Comparison of ENCODE assay signal across 15 cellular contexts in genomic region chr5:964821-965220, GRCh38. TPM values are rescaled to one million over a fixed set of nuclear protein-coding genes. Genes with fewer than 3 reads are reported as not detected.
DNase-seq lines count a peak whose midpoint lies in the region; TF ChIP-seq lines count a peak whose summit lies in the region.
"Had no signal": no experiment of that assay in that cellular context is flagged by ENCODE, and none has a peak within 500 bp of the region (broad histone marks: within the 10 kb centered on the region; RNA-seq: fewer than 3 reads in every experiment).

No MANE protein-coding gene starts in this region.

- peak overlapping the region; percentile 93 for H3K27ac Mint-ChIP-seq in activated CD4-positive, alpha-beta T cell treated with anti-CD3 and anti-CD28 coated beads, Interleukin-2, amount 10 ng/mL, durations not matched to agents 7 days and 5 days
- H3K27ac Mint-ChIP-seq: CD8-positive, alpha-beta T cell; memory B cell had no signal

- CTCF ChIA-PET in activated CD4-positive, alpha-beta T cell treated with anti-CD3 and anti-CD28 coated beads, Interleukin-2, amount 10 ng/mL, durations not matched to agents 7 days and 5 days (lab: Charles Lee), result interaction anchor here (1.1 kb wide), 1 partner anchor 26 kb away, joined by 3 read pairs; no protein-coding TSS in a partner anchor

- H3K36me3 ChIP-seq in KMS-11 (ENCODE audit: insufficient read depth) (no peaks in the 10 kb centered on the region), esophagus (ENCODE audit: control insufficient read depth in 2 of 2, insufficient read depth in 2 of 2, low read length in 1 of 2) (no peaks in the 10 kb centered on the region), osteoblast (ENCODE audit: insufficient read depth, low read length) (no peaks in the 10 kb centered on the region), spleen (no peaks in the 10 kb centered on the region), tibial artery (no peaks in the 10 kb centered on the region)
- H3K36me3 ChIP-seq: adrenal gland, SJSA1 had no signal

- peaks cover 70% of the 10 kb centered on the region for H3K4me1 Mint-ChIP-seq in activated CD4-positive, alpha-beta T cell treated with anti-CD3 and anti-CD28 coated beads, Interleukin-2, amount 10 ng/mL, durations not matched to agents 7 days and 5 days

- no peaks in the 10 kb centered on the region for H3K9me3 Mint-ChIP-seq in activated CD4-positive, alpha-beta T cell treated with anti-CD3 and anti-CD28 coated beads, Interleukin-2, amount 10 ng/mL, durations not matched to agents 7 days and 5 days
- H3K9me3 Mint-ChIP-seq: CD8-positive, alpha-beta T cell; central memory CD8-positive, alpha-beta T cell; memory B cell had no signal

- peak overlapping the region; percentile 91 for H3K27ac ChIP-seq in KMS-11
- H3K27ac ChIP-seq in esophagus (ENCODE audit: low read depth in 2 of 2, low read length in 1 of 2), result peak overlapping the region; percentile 6 to 48
- H3K27ac ChIP-seq in osteoblast (ENCODE audit: low read depth, low read length), result no peak overlapping the region
- H3K27ac ChIP-seq in spleen, result peak overlapping the region in 3 of 8 donors; percentile 64 to 76 (median 69)
- H3K27ac ChIP-seq in tibial artery, result no peak overlapping the region
- H3K27ac ChIP-seq: SJSA1 had no signal

- peak overlapping the region; percentile 68 for H3K9ac ChIP-seq in KMS-11

- H3K36me3 Mint-ChIP-seq in activated CD4-positive, alpha-beta T cell treated with anti-CD3 and anti-CD28 coated beads, Interleukin-2, amount 10 ng/mL, durations not matched to agents 7 days and 5 days (ENCODE audit: low read depth), result no peaks in the 10 kb centered on the region
- H3K36me3 Mint-ChIP-seq: CD8-positive, alpha-beta T cell; memory B cell had no signal

- POLR2A ChIA-PET in activated CD4-positive, alpha-beta T cell treated with anti-CD3 and anti-CD28 coated beads, Interleukin-2, amount 10 ng/mL, durations not matched to agents 7 days and 5 days (lab: Charles Lee), result no interaction called here

- no peaks in the 10 kb centered on the region; the same call in 1 of the 2 replicates for H3K79me2 ChIP-seq in KMS-11 (ENCODE audit: insufficient read depth, low read depth)
- H3K79me2 ChIP-seq in osteoblast (ENCODE audit: insufficient read depth, low read length), result no peaks in the 10 kb centered on the region

- 84 to 86% methylated on average over 10 of the region's 10 CpGs for WGBS in esophagus, 2 donors
- WGBS in spleen, 5 donors, result 75 to 90% (median 83%) methylated on average over 7 to 10 of the region's 10 CpGs

- no peak for TF ChIP-seq CTCF in KMS-11 (conservative IDR thresholded peaks at IDR 0.05; ENCODE audit: low read depth, low read length)
- no peak for TF ChIP-seq CTCF in osteoblast (IDR thresholded peaks at IDR 0.05; ENCODE audit: extremely low read depth, low read depth, low read length)
- TF ChIP-seq CTCF in spleen (IDR thresholded peaks at IDR 0.05 in 8 of 11, conservative IDR thresholded peaks at IDR 0.05 in 3 of 11), result no peak
- TF ChIP-seq CTCF in tibial artery (IDR thresholded peaks at IDR 0.05), result no peak

- no peak for DNase-seq in activated CD4-positive, alpha-beta T cell treated with anti-CD3 and anti-CD28 coated beads, Interleukin-2, amount 10 ng/mL, durations not matched to agents 7 days and 5 days
- DNase-seq in activated CD4-positive, alpha-beta T cell treated with anti-CD3 and anti-CD28 coated beads, Interleukin-2, amount 50 U/mL, for 4 hours, result no peak
- peak; percentile 51 for DNase-seq in osteoblast (ENCODE audit: insufficient read length, low spot score, missing footprints)
- no peak for DNase-seq in putamen (ENCODE audit: low spot score)
- no peak for DNase-seq in spleen
- no peak for DNase-seq in tibial artery
- DNase-seq: adrenal gland, KBM-7, NCI-H1694 had no signal

- no peaks in the 10 kb centered on the region for H3K27me3 ChIP-seq in KMS-11 (ENCODE audit: insufficient read depth, low read depth)
- H3K27me3 ChIP-seq in esophagus (ENCODE audit: control insufficient read depth in 1 of 2, insufficient read depth in 2 of 2, low read length in 2 of 2), result no peaks in the 10 kb centered on the region
- peaks cover 55% of the 10 kb centered on the region for H3K27me3 ChIP-seq in osteoblast (ENCODE audit: insufficient read depth, low read length)
- H3K27me3 ChIP-seq in spleen (replicated peaks in 1 of 7), result peaks cover 0 to 100% (median 7%) of the 10 kb centered on the region in 7 donors
- peaks cover 0 to 60% of the 10 kb centered on the region in 2 donors for H3K27me3 ChIP-seq in tibial artery

- H3K9me3 ChIP-seq in esophagus (ENCODE audit: control insufficient read depth in 2 of 2, insufficient read depth in 1 of 2, low read depth in 1 of 2, low read length in 1 of 2), result no peaks in the 10 kb centered on the region
- no peaks in the 10 kb centered on the region for H3K9me3 ChIP-seq in osteoblast (ENCODE audit: low read depth, low read length)
- H3K9me3 ChIP-seq in spleen, result no peaks in the 10 kb centered on the region
- no peaks in the 10 kb centered on the region for H3K9me3 ChIP-seq in tibial artery
- H3K9me3 ChIP-seq: adrenal gland, SJSA1 had no signal

- peak overlapping the region; percentile 49 for H3K4me3 Mint-ChIP-seq in activated CD4-positive, alpha-beta T cell treated with anti-CD3 and anti-CD28 coated beads, Interleukin-2, amount 10 ng/mL, durations not matched to agents 7 days and 5 days
- H3K4me3 Mint-ChIP-seq: memory B cell had no signal

- intact Hi-C loops in spleen (cut with DNase I; ENCODE audit: low total_unique reads) (no loop called here), tibial artery (cut with DNase I; ENCODE audit: low total_unique reads) (no loop called here)

- TF ChIP-seq POLR2A in spleen (IDR thresholded peaks at IDR 0.05), result no peak

- H3K4me2 ChIP-seq in KMS-11 (peak overlapping the region; percentile 51), osteoblast (ENCODE audit: insufficient read depth, low read length) (no peak overlapping the region)

- H3K27me3 Mint-ChIP-seq in activated CD4-positive, alpha-beta T cell treated with anti-CD3 and anti-CD28 coated beads, Interleukin-2, amount 10 ng/mL, durations not matched to agents 7 days and 5 days, result peaks cover 27% of the 10 kb centered on the region

- H4K20me1 ChIP-seq in KMS-11 (ENCODE audit: insufficient read depth) (no peaks in the 10 kb centered on the region), osteoblast (ENCODE audit: insufficient read depth, low read length) (no peaks in the 10 kb centered on the region)

- H2AFZ ChIP-seq in KMS-11 (ENCODE audit: low read depth) (no peak overlapping the region), osteoblast (ENCODE audit: low read length) (no peak overlapping the region)

- no peak overlapping the region for H3K4me3 ChIP-seq in KMS-11 (IDR thresholded peaks at IDR 0.05; ENCODE audit: insufficient read depth, low read depth, low read length)
- H3K4me3 ChIP-seq in esophagus (ENCODE audit: low read depth in 1 of 2, low read length in 2 of 2), result no peak overlapping the region
- no peak overlapping the region for H3K4me3 ChIP-seq in osteoblast (ENCODE audit: insufficient read depth, low read length)
- no peak overlapping the region for H3K4me3 ChIP-seq in spleen
- no peak overlapping the region for H3K4me3 ChIP-seq in tibial artery
- H3K4me3 ChIP-seq: adrenal gland, SJSA1 had no signal

- H3K4me1 ChIP-seq in KMS-11 (ENCODE audit: low read depth, poor library complexity, severe bottlenecking) (peaks cover 52% of the 10 kb centered on the region), esophagus (ENCODE audit: control insufficient read depth in 2 of 2, insufficient read depth in 2 of 2, low read length in 1 of 2) (peaks cover 0 to 2% of the 10 kb centered on the region in 2 donors), osteoblast (ENCODE audit: insufficient read depth, low read length) (no peaks in the 10 kb centered on the region), spleen (peaks cover 0 to 34% (median 10%) of the 10 kb centered on the region in 6 donors), tibial artery (no peaks in the 10 kb centered on the region)
- H3K4me1 ChIP-seq: adrenal gland, SJSA1 had no signal

RNA-seq across cellular contexts. Expression of gene NKD2, which starts 43.8 kb away (rescaled TPM):
- 1 to 10 TPM; 1.4 to 1.8 TPM for total RNA-seq in activated CD4-positive, alpha-beta T cell treated with anti-CD3 and anti-CD28 coated beads, Interleukin-2, amount 10 ng/mL, durations not matched to agents 7 days and 5 days
- polyA plus RNA-seq in esophagus, result 1 to 10 TPM; 4.2 to 4.5 TPM
- under 0.01 TPM in 1 of 2 replicates, not detected in the other for total RNA-seq in osteoblast
- total RNA-seq in spleen, result 10 to 100 TPM in 6 of 7 donors, 1 to 10 TPM in 1; 1.4 to 52.3 (median 17.9) TPM
- polyA plus RNA-seq in spleen, result 10 to 100 TPM in 1 of 3 donors, 1 to 10 TPM in 2; 5.9 to 16.4 (median 7.0) TPM

Comparison
In these comparisons a context has a peak if more than half of its experiments do, and no peak if none do; other contexts are left out.
1. H3K27ac ChIP-seq: peak in KMS-11 (single experiment) and esophagus (2 of 2); none in osteoblast (single experiment) and tibial artery (0 of 2).